In genomic region chr12:49974231-49974675, GRCh38 we compare ENCODE assay signal across 1 cellular context.
TF ChIP-seq lines count a peak whose summit lies in the region.

No MANE protein-coding gene starts in this region.

TF ChIP-seq in HepG2, 621 proteins besides CTCF, POLR2A, EP300 and RAD21 (continued from another document and continues in another):
- TF ChIP-seq ZNF687 (CRISPR knock-in tag; IDR thresholded peaks at IDR 0.05) (peak; percentile 62), ZNF574 (CRISPR knock-in tag; IDR thresholded peaks at IDR 0.05) (peak; percentile 49), KAT7 (CRISPR knock-in tag; IDR thresholded peaks at IDR 0.05; ENCODE audit: borderline replicate concordance) (no peak), ZXDC (CRISPR knock-in tag; IDR thresholded peaks at IDR 0.05) (no peak), HOXA3 (CRISPR knock-in tag; IDR thresholded peaks at IDR 0.05) (0 out of 2 replicates have a peak, but pooled peaks have one; percentile 20), ZNF503 (CRISPR knock-in tag; IDR thresholded peaks at IDR 0.05) (no peak), ARID5B (CRISPR knock-in tag; IDR thresholded peaks at IDR 0.05) (0 out of 2 replicates have a peak, but pooled peaks have one; percentile 17), ZBTB26 (CRISPR knock-in tag; IDR thresholded peaks at IDR 0.05; ENCODE audit: borderline replicate concordance) (peak; percentile 59), POGK (CRISPR knock-in tag; conservative IDR thresholded peaks at IDR 0.05) (0 out of 2 replicates have a peak, but pooled peaks have one; percentile 15), IRF2 (CRISPR knock-in tag; IDR thresholded peaks at IDR 0.05) (0 out of 2 replicates have a peak, but pooled peaks have one; percentile 17), ZFX (CRISPR knock-in tag; IDR thresholded peaks at IDR 0.05; ENCODE audit: low read depth) (peak; percentile 49; the same call in 1 of the 2 replicates), ZNF296 (CRISPR knock-in tag; conservative IDR thresholded peaks at IDR 0.05) (0 out of 2 replicates have a peak, but pooled peaks have one; percentile 45), MIER2 (CRISPR knock-in tag; IDR thresholded peaks at IDR 0.05) (0 out of 2 replicates have a peak, but pooled peaks have one; percentile 12), NONO (IDR thresholded peaks at IDR 0.05) (no peak), NONO (CRISPR knock-in tag; conservative IDR thresholded peaks at IDR 0.05) (0 out of 2 replicates have a peak, but pooled peaks have one; percentile 37), ONECUT2 (CRISPR knock-in tag; IDR thresholded peaks at IDR 0.05) (no peak), NPAS2 (CRISPR knock-in tag; IDR thresholded peaks at IDR 0.05; ENCODE audit: borderline replicate concordance) (no peak), ZNF772 (CRISPR knock-in tag; IDR thresholded peaks at IDR 0.05) (0 out of 2 replicates have a peak, but pooled peaks have one; percentile 10), ZNF761 (CRISPR knock-in tag; conservative IDR thresholded peaks at IDR 0.05) (0 out of 2 replicates have a peak, but pooled peaks have one; percentile 40), NR2F6 (IDR thresholded peaks at IDR 0.05) (no peak), NR2F6 (CRISPR knock-in tag; IDR thresholded peaks at IDR 0.05) (0 out of 2 replicates have a peak, but pooled peaks have one; percentile 27), PCBP1 (IDR thresholded peaks at IDR 0.05; ENCODE audit: borderline replicate concordance, low read depth, low read length) (0 out of 2 replicates have a peak, but pooled peaks have one; percentile 31), HNF1B (CRISPR knock-in tag; IDR thresholded peaks at IDR 0.05) (peak; percentile 19; the same call in 1 of the 2 replicates), ATF2 (CRISPR knock-in tag; IDR thresholded peaks at IDR 0.05) (no peak), ZSCAN20 (CRISPR knock-in tag; IDR thresholded peaks at IDR 0.05; ENCODE audit: borderline replicate concordance) (no peak), ZNF263 (CRISPR knock-in tag; IDR thresholded peaks at IDR 0.05) (0 out of 2 replicates have a peak, but pooled peaks have one; percentile 19), TGIF2 (CRISPR knock-in tag; IDR thresholded peaks at IDR 0.05) (0 out of 2 replicates have a peak, but pooled peaks have one; percentile 20), STAG1 (CRISPR knock-in tag; IDR thresholded peaks at IDR 0.05) (peak; percentile 79), XRCC5 (optimal IDR thresholded peaks at IDR 0.05; ENCODE audit: low read length) (peak; percentile 24), SMC3 (IDR thresholded peaks at IDR 0.05; ENCODE audit: low read length) (0 out of 2 replicates have a peak, but pooled peaks have one; percentile 42), TFAP4 (IDR thresholded peaks at IDR 0.05; ENCODE audit: borderline replicate concordance, low read depth) (peak; percentile 59; the same call in 1 of the 2 replicates)
